Comparison of ENCODE assay signal across 1 cellular context in genomic region chr1:151790071-151790939, GRCh38.
TF ChIP-seq lines count a peak whose summit lies in the region.

Gene TDRKH, minus strand, starts transcription at chr1:151790500. Its CDS starts 7,478 bp downstream, at chr1:151783022.

TF ChIP-seq in HepG2, 621 proteins besides CTCF, POLR2A, EP300 and RAD21 (continued from another document and continues in another):
- peak; percentile 44 for TF ChIP-seq ARID5B (CRISPR knock-in tag; IDR thresholded peaks at IDR 0.05)
- TF ChIP-seq ZNF382 (CRISPR knock-in tag; IDR thresholded peaks at IDR 0.05; ENCODE audit: borderline replicate concordance), result no peak
- TF ChIP-seq DRAP1 (CRISPR knock-in tag; IDR thresholded peaks at IDR 0.05), result peak; percentile 55; the same call in 1 of the 2 replicates
- no peak for TF ChIP-seq CBX5 (CRISPR knock-in tag; IDR thresholded peaks at IDR 0.05; ENCODE audit: borderline replicate concordance)
- no peak for TF ChIP-seq NFE2L2 (IDR thresholded peaks at IDR 0.05; ENCODE audit: low read length)
- TF ChIP-seq ZNF883 (CRISPR knock-in tag; IDR thresholded peaks at IDR 0.05; ENCODE audit: not compliant biosample characterization), result peak; percentile 92
- TF ChIP-seq ZNF709 (CRISPR knock-in tag; IDR thresholded peaks at IDR 0.05), result peak; percentile 80
- TF ChIP-seq AKAP8 (CRISPR knock-in tag; IDR thresholded peaks at IDR 0.05), result peak; percentile 54; the same call in 1 of the 2 replicates
- peak; percentile 100 for TF ChIP-seq PHF21A (CRISPR knock-in tag; IDR thresholded peaks at IDR 0.05)
- TF ChIP-seq KMT2A (CRISPR knock-in tag; IDR thresholded peaks at IDR 0.05), result peak; percentile 50
- TF ChIP-seq E2F2 (CRISPR knock-in tag; IDR thresholded peaks at IDR 0.05; ENCODE audit: borderline replicate concordance), result no peak; the same call in 1 of the 2 replicates
- 0 out of 2 replicates have a peak, but pooled peaks have one; percentile 15 for TF ChIP-seq SIX1 (CRISPR knock-in tag; IDR thresholded peaks at IDR 0.05; ENCODE audit: borderline replicate concordance)
- TF ChIP-seq ELF1 (CRISPR knock-in tag; IDR thresholded peaks at IDR 0.05), result 0 out of 2 replicates have a peak, but pooled peaks have one; percentile 15
- 0 out of 2 replicates have a peak, but pooled peaks have one; percentile 33 for TF ChIP-seq ZNF44 (CRISPR knock-in tag; IDR thresholded peaks at IDR 0.05)
- 0 out of 2 replicates have a peak, but pooled peaks have one; percentile 41 for TF ChIP-seq RXRB (CRISPR knock-in tag; IDR thresholded peaks at IDR 0.05; ENCODE audit: borderline replicate concordance)
- TF ChIP-seq ZBTB26 (CRISPR knock-in tag; IDR thresholded peaks at IDR 0.05; ENCODE audit: borderline replicate concordance), result peak; percentile 49; the same call in 1 of the 2 replicates
- TF ChIP-seq ZNF747 (CRISPR knock-in tag; IDR thresholded peaks at IDR 0.05; ENCODE audit: borderline replicate concordance), result peak; percentile 95; the same call in 1 of the 2 replicates
- TF ChIP-seq GATAD1 (CRISPR knock-in tag; IDR thresholded peaks at IDR 0.05), result peak; percentile 78
- TF ChIP-seq ZHX1 (CRISPR knock-in tag; IDR thresholded peaks at IDR 0.05; ENCODE audit: low read depth), result 0 out of 2 replicates have a peak, but pooled peaks have one; percentile 54
- no peak for TF ChIP-seq CCAR2 (optimal IDR thresholded peaks at IDR 0.05; ENCODE audit: low read depth, low read length)
- TF ChIP-seq ZNF446 (CRISPR knock-in tag; IDR thresholded peaks at IDR 0.05), result no peak
- no peak for TF ChIP-seq BRCA1 (CRISPR knock-in tag; IDR thresholded peaks at IDR 0.05)
- peak; percentile 82; the same call in 1 of the 2 replicates for TF ChIP-seq ZFP91 (CRISPR knock-in tag; IDR thresholded peaks at IDR 0.05; ENCODE audit: borderline replicate concordance)
- peak; percentile 43; the same call in 1 of the 2 replicates for TF ChIP-seq HOXA7 (CRISPR knock-in tag; IDR thresholded peaks at IDR 0.05)
- peak; percentile 43 for TF ChIP-seq POLR2AphosphoS5 (IDR thresholded peaks at IDR 0.05; ENCODE audit: low read depth, low read length)
- 0 out of 2 replicates have a peak, but pooled peaks have one; percentile 41 for TF ChIP-seq HBP1 (CRISPR knock-in tag; IDR thresholded peaks at IDR 0.05; ENCODE audit: low read depth)
- TF ChIP-seq SP1 (IDR thresholded peaks at IDR 0.05), result no peak
- TF ChIP-seq SP1 (CRISPR knock-in tag; IDR thresholded peaks at IDR 0.05), result peak; percentile 43; the same call in 1 of the 2 replicates
- no peak; the same call in none of the 2 replicates for TF ChIP-seq HMGXB3 (CRISPR knock-in tag; IDR thresholded peaks at IDR 0.05; ENCODE audit: borderline replicate concordance)
- peak; percentile 74 for TF ChIP-seq IKZF5 (CRISPR knock-in tag; IDR thresholded peaks at IDR 0.05)
- TF ChIP-seq EHMT2 (IDR thresholded peaks at IDR 0.05; ENCODE audit: borderline replicate concordance, low read depth, low read length), result no peak; the same call in 1 of the 2 replicates
- TF ChIP-seq KAT2B (IDR thresholded peaks at IDR 0.05; ENCODE audit: borderline replicate concordance, low read depth, low read length), result no peak
- TF ChIP-seq ZBTB7B (CRISPR knock-in tag; IDR thresholded peaks at IDR 0.05), result 0 out of 2 replicates have a peak, but pooled peaks have one; percentile 18
- no peak for TF ChIP-seq SNRNP70 (IDR thresholded peaks at IDR 0.05; ENCODE audit: low read depth, low read length)
- no peak for TF ChIP-seq ZNF572 (CRISPR knock-in tag; IDR thresholded peaks at IDR 0.05)
- TF ChIP-seq YEATS4 (CRISPR knock-in tag; IDR thresholded peaks at IDR 0.05; ENCODE audit: borderline replicate concordance), result peak; percentile 69; the same call in 1 of the 2 replicates
